1 cellular context compared by ENCODE assay signal in the genomic region with DNA sequence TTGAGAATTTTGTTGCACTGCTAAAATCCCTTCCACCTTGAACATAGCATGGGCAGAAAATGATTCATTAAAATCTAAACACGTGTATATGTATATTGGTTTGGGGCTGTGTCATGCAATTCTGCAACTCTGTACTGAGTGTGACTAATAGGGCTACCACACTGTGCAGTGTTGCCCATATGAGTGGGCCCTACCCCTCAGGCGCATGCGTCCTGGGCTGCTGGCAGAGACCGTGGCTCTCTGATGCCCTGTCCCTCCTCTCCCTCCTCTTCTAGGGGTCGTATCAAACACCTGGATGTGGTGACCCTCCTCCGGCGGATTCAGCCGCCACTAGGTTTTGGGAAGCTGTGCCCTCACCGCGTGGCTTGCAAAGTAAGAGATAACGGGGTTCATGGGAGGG.
TF ChIP-seq lines count a peak whose summit lies in the region.

No MANE protein-coding gene starts in this region.

TF ChIP-seq in IMR-90, 13 proteins besides CTCF, POLR2A, EP300 and RAD21 (continued from another document):
- TF ChIP-seq, protein P1, sequence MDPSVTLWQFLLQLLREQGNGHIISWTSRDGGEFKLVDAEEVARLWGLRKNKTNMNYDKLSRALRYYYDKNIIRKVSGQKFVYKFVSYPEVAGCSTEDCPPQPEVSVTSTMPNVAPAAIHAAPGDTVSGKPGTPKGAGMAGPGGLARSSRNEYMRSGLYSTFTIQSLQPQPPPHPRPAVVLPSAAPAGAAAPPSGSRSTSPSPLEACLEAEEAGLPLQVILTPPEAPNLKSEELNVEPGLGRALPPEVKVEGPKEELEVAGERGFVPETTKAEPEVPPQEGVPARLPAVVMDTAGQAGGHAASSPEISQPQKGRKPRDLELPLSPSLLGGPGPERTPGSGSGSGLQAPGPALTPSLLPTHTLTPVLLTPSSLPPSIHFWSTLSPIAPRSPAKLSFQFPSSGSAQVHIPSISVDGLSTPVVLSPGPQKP (IDR thresholded peaks at IDR 0.05; ENCODE audit: borderline replicate concordance, low read depth, low read length) = no peak
- TF ChIP-seq MAZ (IDR thresholded peaks at IDR 0.05; ENCODE audit: borderline replicate concordance, low read depth, low read length) (no peak), BHLHE40 (IDR thresholded peaks at IDR 0.05; ENCODE audit: low read depth, low read length) (0 out of 2 replicates have a peak, but pooled peaks have one; percentile 36), RFX5 (IDR thresholded peaks at IDR 0.05; ENCODE audit: low read depth, low read length) (no peak), FOS (IDR thresholded peaks at IDR 0.05; ENCODE audit: low read depth, low read length) (no peak), SMC3 (IDR thresholded peaks at IDR 0.05; ENCODE audit: low read depth, low read length) (no peak)
